In the genomic region with DNA sequence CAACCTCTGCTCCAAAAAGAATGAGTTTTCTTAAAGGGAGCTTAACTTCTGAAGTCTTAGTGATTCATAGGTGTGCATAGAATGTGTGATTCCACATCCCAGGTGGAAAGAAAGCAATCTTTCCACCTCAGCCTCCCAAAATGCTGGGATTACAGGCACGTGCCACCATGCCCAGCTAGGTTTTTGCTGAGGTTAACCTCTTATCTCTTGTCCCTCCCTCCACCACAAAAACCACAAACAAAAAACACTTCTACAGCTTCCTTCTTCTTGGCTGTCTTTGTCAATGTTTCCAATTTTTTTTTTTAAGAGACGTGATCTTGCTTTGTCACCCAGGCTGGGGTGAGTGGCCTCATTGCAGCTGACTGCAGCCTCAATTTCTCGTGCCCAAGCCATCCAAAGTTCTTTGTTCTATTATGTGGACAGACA, we compare ENCODE assay signal across 10 cellular contexts. TPM values are rescaled to one million over a fixed set of nuclear protein-coding genes. Genes with fewer than 3 reads are reported as not detected.
DNase-seq lines count a peak whose midpoint lies in the region; ATAC-seq and TF ChIP-seq lines count a peak whose summit lies in the region.
"Had no signal": no experiment of that assay in that cellular context is flagged by ENCODE, and none has a peak within 500 bp of the region (broad histone marks: within the 10 kb centered on the region; RNA-seq: fewer than 3 reads in every experiment).

No MANE protein-coding gene starts in this region.

- no peaks in the 10 kb centered on the region for H3K9me3 Mint-ChIP-seq in natural killer cell
- no peaks in the 10 kb centered on the region for H3K9me3 Mint-ChIP-seq in natural killer cell treated with Interleukin-12 subunit alpha and Interleukin-12 subunit beta and Interleukin-15 and Interleukin-18, amount 100 ng/mL, for 72 hours

- no peak for TF ChIP-seq CTCF in natural killer cell (IDR thresholded peaks at IDR 0.05)
- no peak for TF ChIP-seq CTCF in upper lobe of right lung (IDR thresholded peaks at IDR 0.05)

- H3K4me3 ChIP-seq in upper lobe of right lung (no peak overlapping the region), HAP-1 (no peak overlapping the region)

- intact Hi-C loops in natural killer cell (cut with micrococcal nuclease) (no loop called here), upper lobe of right lung (cut with DNase I) (no loop called here), left colon (cut with DNase I, micrococcal nuclease) (no loop called here)

- peak overlapping the region; percentile 3 for H3K4me3 Mint-ChIP-seq in natural killer cell
- H3K4me3 Mint-ChIP-seq in natural killer cell treated with Interleukin-12 subunit alpha and Interleukin-12 subunit beta and Interleukin-15 and Interleukin-18, amount 100 ng/mL, for 72 hours = no peak overlapping the region

- H3K27me3 ChIP-seq in upper lobe of right lung = no peaks in the 10 kb centered on the region
- H3K27me3 ChIP-seq in HAP-1 (ENCODE audit: low read depth) = no peaks in the 10 kb centered on the region

- H3K36me3 ChIP-seq in upper lobe of right lung = peaks cover 29% of the 10 kb centered on the region
- H3K36me3 ChIP-seq in HAP-1 (replicated peaks) = peaks cover 7% of the 10 kb centered on the region

- H3K4me1 ChIP-seq in upper lobe of right lung (peaks cover 4% of the 10 kb centered on the region), HAP-1 (peaks cover 12% of the 10 kb centered on the region)

- ATAC-seq in natural killer cell (peak; percentile 21 to 36 (median 35)), upper lobe of right lung (peak; percentile 46), left colon (no peak), HG02588 (IDR thresholded peaks at IDR 0.05; ENCODE audit: unreplicated experiment) (no peak)
- no peak for ATAC-seq in natural killer cell treated with Interleukin-12 subunit alpha and Interleukin-12 subunit beta and Interleukin-15 and Interleukin-18, amount 100 ng/mL, for 72 hours
- ATAC-seq: PC-3, right cardiac atrium had no signal

- H3K27ac ChIP-seq in upper lobe of right lung = no peak overlapping the region

- in situ Hi-C loops in HAP-1 (cut with MboI; ENCODE audit: low sequenced_read_pairs) = no loop called here

- H3K9me3 ChIP-seq in upper lobe of right lung (no peaks in the 10 kb centered on the region), HAP-1 (no peaks in the 10 kb centered on the region)

- H3K4me1 Mint-ChIP-seq in natural killer cell = peaks cover 7 to 15% of the 10 kb centered on the region in 2 donors
- H3K4me1 Mint-ChIP-seq in natural killer cell treated with Interleukin-12 subunit alpha and Interleukin-12 subunit beta and Interleukin-15 and Interleukin-18, amount 100 ng/mL, for 72 hours (ENCODE audit: low read depth in 2 of 2) = peaks cover 8 to 12% of the 10 kb centered on the region in 2 donors

- H3K27ac Mint-ChIP-seq in natural killer cell = peak overlapping the region in 1 of 2 donors; percentile 65
- peak overlapping the region in 1 of 2 donors; percentile 40 for H3K27ac Mint-ChIP-seq in natural killer cell treated with Interleukin-12 subunit alpha and Interleukin-12 subunit beta and Interleukin-15 and Interleukin-18, amount 100 ng/mL, for 72 hours

- peaks cover 9% of the 10 kb centered on the region for H3K36me3 Mint-ChIP-seq in natural killer cell
- peaks cover 7% of the 10 kb centered on the region for H3K36me3 Mint-ChIP-seq in natural killer cell treated with Interleukin-12 subunit alpha and Interleukin-12 subunit beta and Interleukin-15 and Interleukin-18, amount 100 ng/mL, for 72 hours

- DNase-seq in natural killer cell (no peak), SW480 (ENCODE audit: low spot score) (peak; percentile 36), amniotic epithelial cell (ENCODE audit: low read depth) (peak; percentile 36), upper lobe of right lung (no peak), HAP-1 (ENCODE audit: low spot score in 2 of 2) (no peak), left colon (no peak)
- DNase-seq in natural killer cell treated with Interleukin-12 subunit alpha and Interleukin-12 subunit beta and Interleukin-15 and Interleukin-18, amount 100 ng/mL, for 72 hours (ENCODE audit: low spot score) = no peak
- DNase-seq: PC-3, right cardiac atrium had no signal

- no peaks in the 10 kb centered on the region for H3K27me3 Mint-ChIP-seq in natural killer cell (ENCODE audit: low read depth in 2 of 2)
- H3K27me3 Mint-ChIP-seq in natural killer cell treated with Interleukin-12 subunit alpha and Interleukin-12 subunit beta and Interleukin-15 and Interleukin-18, amount 100 ng/mL, for 72 hours = no peaks in the 10 kb centered on the region

RNA-seq across cellular contexts. Expression of a gene that starts 8.1 kb away (rescaled TPM):
- 10 to 100 TPM; 24.6 to 29.5 (median 25.8) TPM for total RNA-seq in natural killer cell
- total RNA-seq in natural killer cell treated with Interleukin-12 subunit alpha and Interleukin-12 subunit beta and Interleukin-15 and Interleukin-18, amount 100 ng/mL, for 72 hours = 100 to 1,000 TPM in 1 of 2 donors, 10 to 100 TPM in 1; 69.1 to 108 TPM
- 37.8 TPM for total RNA-seq in upper lobe of right lung
- total RNA-seq in left colon = 10 to 100 TPM; 21.7 to 26.4 TPM

Comparison
In these comparisons a context has a peak if more than half of its experiments do, and no peak if none do; other contexts are left out.
1. ATAC-seq: peak in natural killer cell (3 of 3) and upper lobe of right lung (single experiment); none in natural killer cell treated with Interleukin-12 subunit alpha and Interleukin-12 subunit beta and Interleukin-15 and Interleukin-18, amount 100 ng/mL, for 72 hours (0 of 2), left colon (single experiment) and HG02588 (single experiment).
2. DNase-seq: peak in SW480 (single experiment) and amniotic epithelial cell (single experiment); none in natural killer cell (single experiment), natural killer cell treated with Interleukin-12 subunit alpha and Interleukin-12 subunit beta and Interleukin-15 and Interleukin-18, amount 100 ng/mL, for 72 hours (single experiment), upper lobe of right lung (single experiment), HAP-1 (0 of 2) and left colon (0 of 2).